10 cellular contexts compared by ENCODE assay signal in genomic region chr19:56508282-56508778, GRCh38. TPM values are rescaled to one million over a fixed set of nuclear protein-coding genes. Genes with fewer than 3 reads are reported as not detected.
A peak's percentile ranks its signal among the peaks of the same experiment; 100 is the strongest.
DNase-seq lines count a peak whose midpoint lies in the region; ATAC-seq and TF ChIP-seq lines count a peak whose summit lies in the region.
"Had no signal": no experiment of that assay in that cellular context is flagged by ENCODE, and none has a peak within 500 bp of the region (broad histone marks: within the 10 kb centered on the region; RNA-seq: fewer than 3 reads in every experiment).

No MANE protein-coding gene starts in this region.

- H2AFZ ChIP-seq in Karpas-422 (ENCODE audit: low read length), result no peak overlapping the region

- H3K4me2 ChIP-seq in Karpas-422 (ENCODE audit: low read depth, low read length, poor library complexity, severe bottlenecking), result no peak overlapping the region

- peaks cover 18% of the 10 kb centered on the region for H3K4me1 ChIP-seq in left ventricle myocardium inferior
- H3K4me1 ChIP-seq in ectodermal cell (ENCODE audit: control insufficient read depth, insufficient read depth, low read length), result no peaks in the 10 kb centered on the region
- no peaks in the 10 kb centered on the region for H3K4me1 ChIP-seq in mucosa of descending colon (ENCODE audit: low read depth)
- peaks cover 7% of the 10 kb centered on the region for H3K4me1 ChIP-seq in vagina
- no peaks in the 10 kb centered on the region for H3K4me1 ChIP-seq in Karpas-422 (ENCODE audit: low read length)

- TF ChIP-seq POLR2A in vagina (IDR thresholded peaks at IDR 0.05), result no peak

- H3K36me3 ChIP-seq in left ventricle myocardium inferior (peaks cover 25% of the 10 kb centered on the region), ectodermal cell (ENCODE audit: control insufficient read depth, insufficient read depth, low read length) (no peaks in the 10 kb centered on the region), mucosa of descending colon (ENCODE audit: low read depth) (no peaks in the 10 kb centered on the region), vagina (peaks cover 0 to 18% of the 10 kb centered on the region in 2 donors), Karpas-422 (ENCODE audit: insufficient read depth, low read length) (no peaks in the 10 kb centered on the region)

- intact Hi-C loops in left ventricle myocardium inferior (cut with micrococcal nuclease) (no loop called here), Right ventricle myocardium inferior (cut with DNase I) (loop anchor here (2.0 kb wide), 1 partner anchor 30 kb away; the partner anchor contains the start of gene ZFP28), mucosa of descending colon (cut with DNase I, micrococcal nuclease) (no loop called here), vagina (cut with DNase I) (no loop called here)

- WGBS in ectodermal cell, 2 experiments, result 43 to 44% methylated on average over 17 of the region's 17 CpGs

- H3K9me3 ChIP-seq in left ventricle myocardium inferior (replicated peaks) (peaks cover 52% of the 10 kb centered on the region), ectodermal cell (ENCODE audit: control insufficient read depth, low read length) (peaks cover 3% of the 10 kb centered on the region), mucosa of descending colon (peaks cover 56% of the 10 kb centered on the region), vagina (no peaks in the 10 kb centered on the region), Karpas-422 (ENCODE audit: low read length) (peaks cover 22% of the 10 kb centered on the region)

- no peak for ATAC-seq in Right ventricle myocardium inferior
- no peak for ATAC-seq in mucosa of descending colon
- no peak for ATAC-seq in HG03108 (IDR thresholded peaks at IDR 0.05; ENCODE audit: unreplicated experiment)
- ATAC-seq: K562 had no signal

- H3K27me3 ChIP-seq in left ventricle myocardium inferior (ENCODE audit: low read depth) (no peaks in the 10 kb centered on the region), ectodermal cell (ENCODE audit: control insufficient read depth, insufficient read depth, low read length, poor library complexity, severe bottlenecking) (no peaks in the 10 kb centered on the region), vagina (no peaks in the 10 kb centered on the region), Karpas-422 (ENCODE audit: low read length) (no peaks in the 10 kb centered on the region)

- H3K27ac ChIP-seq in left ventricle myocardium inferior (replicated peaks), result peak overlapping the region; percentile 99
- H3K27ac ChIP-seq in ectodermal cell (ENCODE audit: insufficient read depth, low read depth, low read length, poor library complexity, severe bottlenecking), result no peak overlapping the region
- H3K27ac ChIP-seq in vagina, result peak overlapping the region; percentile 89
- H3K27ac ChIP-seq in Karpas-422 (ENCODE audit: low read length), result no peak overlapping the region

- H3K4me3 ChIP-seq in left ventricle myocardium inferior (peak overlapping the region; percentile 86), ectodermal cell (ENCODE audit: insufficient read depth, low read depth, low read length) (peak overlapping the region; percentile 49), mucosa of descending colon (peak overlapping the region; percentile 42), vagina (peak overlapping the region; percentile 59 to 63), Karpas-422 (ENCODE audit: low read length) (no peak overlapping the region)
- H3K4me3 ChIP-seq: K562 had no signal

- H4K20me1 ChIP-seq in Karpas-422 (ENCODE audit: insufficient read depth, low read depth, low read length), result no peaks in the 10 kb centered on the region

- DNase-seq in left ventricle myocardium inferior (no peak), Right ventricle myocardium inferior (ENCODE audit: missing footprints) (no peak), mucosa of descending colon (no peak), vagina (ENCODE audit: extremely low spot score in 2 of 2) (no peak), inferior parietal cortex (ENCODE audit: extremely low spot score) (no peak), Karpas-422 (no peak)

- no peaks in the 10 kb centered on the region for H3K79me2 ChIP-seq in Karpas-422 (ENCODE audit: low read length)

- TF ChIP-seq CTCF in left ventricle myocardium inferior (IDR thresholded peaks at IDR 0.05; ENCODE audit: borderline replicate concordance), result no peak
- TF ChIP-seq CTCF in mucosa of descending colon (IDR thresholded peaks at IDR 0.05), result no peak
- no peak for TF ChIP-seq CTCF in vagina (IDR thresholded peaks at IDR 0.05)

- H3K9ac ChIP-seq in Karpas-422 (ENCODE audit: low read length), result no peak overlapping the region

- H3K9me2 ChIP-seq in Karpas-422 (replicated peaks; ENCODE audit: insufficient read depth, low read length), result no peaks in the 10 kb centered on the region

RNA-seq across cellular contexts. Expression of gene ZNF471, which starts 0.7 kb away (rescaled TPM):
- 6.9 TPM for total RNA-seq in left ventricle myocardium inferior
- total RNA-seq in Right ventricle myocardium inferior, result 5.2 TPM
- polyA plus RNA-seq in ectodermal cell (2013, experiment 1 of 4), result 2.2 TPM
- 3.1 TPM for polyA plus RNA-seq in ectodermal cell (2013, experiment 2 of 4)
- 1.7 TPM for polyA plus RNA-seq in ectodermal cell (2013, experiment 3 of 4)
- polyA plus RNA-seq in ectodermal cell (2013, experiment 4 of 4), result 1.7 TPM
- 10 to 100 TPM in 1 of 3 donors, 1 to 10 TPM in 2; 2.8 to 14.7 (median 4.2) TPM for total RNA-seq in mucosa of descending colon
- 4.2 TPM for total RNA-seq in vagina
- not detected in 2 replicates for total RNA-seq in Karpas-422 (2014; rRNA removed; shearing (Covaris generic); ENCODE audit: low replicate concordance)
- total RNA-seq: K562 had no signal
- polyA plus RNA-seq: K562 had no signal

RNA-seq across cellular contexts. Expression of gene ZFP28, which starts 30.4 kb away (rescaled TPM):
- total RNA-seq in left ventricle myocardium inferior, result 6.0 TPM
- 5.5 TPM for total RNA-seq in Right ventricle myocardium inferior
- 7.1 TPM for polyA plus RNA-seq in ectodermal cell (2013, experiment 1 of 4)
- polyA plus RNA-seq in ectodermal cell (2013, experiment 2 of 4), result 6.8 TPM
- 5.9 TPM for polyA plus RNA-seq in ectodermal cell (2013, experiment 3 of 4)
- 5.6 TPM for polyA plus RNA-seq in ectodermal cell (2013, experiment 4 of 4)
- 1 to 10 TPM; 1.6 to 9.6 (median 3.6) TPM for total RNA-seq in mucosa of descending colon
- 7.1 TPM for total RNA-seq in vagina
- total RNA-seq in Karpas-422 (2014; rRNA removed; shearing (Covaris generic); ENCODE audit: low replicate concordance), result not detected in 2 replicates
- total RNA-seq: K562 had no signal

RNA-seq across cellular contexts. Expression of gene ZNF667, which starts 31.2 kb away (rescaled TPM):
- total RNA-seq in left ventricle myocardium inferior (5.6 TPM), Right ventricle myocardium inferior (7.0 TPM), mucosa of descending colon (10 to 100 TPM in 1 of 3 donors, under 1 TPM in 2; 0.41 to 10.5 (median 0.61) TPM), vagina (2.5 TPM)
- polyA plus RNA-seq in ectodermal cell (2013, experiment 1 of 4), result 8.4 TPM
- polyA plus RNA-seq in ectodermal cell (2013, experiment 2 of 4), result 8.6 TPM
- 3.7 TPM for polyA plus RNA-seq in ectodermal cell (2013, experiment 3 of 4)
- polyA plus RNA-seq in ectodermal cell (2013, experiment 4 of 4), result 4.4 TPM
- total RNA-seq in Karpas-422 (2014; rRNA removed; shearing (Covaris generic); ENCODE audit: low replicate concordance), result not detected in 2 replicates
- total RNA-seq: chondrocyte, K562 had no signal
- polyA plus RNA-seq: K562 had no signal

RNA-seq across cellular contexts. Expression of gene ZNF470, which starts 58.9 kb away (rescaled TPM):
- total RNA-seq in left ventricle myocardium inferior (4.3 TPM), Right ventricle myocardium inferior (2.9 TPM), mucosa of descending colon (1 to 10 TPM; 1.6 to 6.7 (median 2.2) TPM), vagina (3.2 TPM)
- 5.5 TPM for polyA plus RNA-seq in ectodermal cell (2013, experiment 1 of 4)
- polyA plus RNA-seq in ectodermal cell (2013, experiment 2 of 4), result 7.4 TPM
- 4.9 TPM for polyA plus RNA-seq in ectodermal cell (2013, experiment 3 of 4)
- 7.1 TPM for polyA plus RNA-seq in ectodermal cell (2013, experiment 4 of 4)
- total RNA-seq in Karpas-422 (2014; rRNA removed; shearing (Covaris generic); ENCODE audit: low replicate concordance), result not detected in 2 replicates
- total RNA-seq: K562 had no signal

Comparison
In these comparisons a context has a peak if more than half of its experiments do, and no peak if none do; other contexts are left out.
1. H3K27ac ChIP-seq: peak in left ventricle myocardium inferior (single experiment) and vagina (single experiment); none in ectodermal cell (single experiment) and Karpas-422 (single experiment).